ENCODE assay signal across 1 cellular context in genomic region chr22:36540867-36541642, GRCh38.
TF ChIP-seq lines count a peak whose summit lies in the region.

No MANE protein-coding gene starts in this region.

TF ChIP-seq in endothelial cell of umbilical vein, 7 proteins besides CTCF, POLR2A, EP300 and RAD21:
- TF ChIP-seq FOS (IDR thresholded peaks at IDR 0.05; ENCODE audit: borderline replicate concordance, insufficient read depth, low read length) (no peak), EZH2 (IDR thresholded peaks at IDR 0.05; ENCODE audit: borderline replicate concordance, low read depth, low read length, severe bottlenecking) (no peak), JUN (IDR thresholded peaks at IDR 0.05; ENCODE audit: borderline replicate concordance, insufficient read depth, insufficient read length, low read depth) (no peak), POLR2AphosphoS5 (IDR thresholded peaks at IDR 0.05; ENCODE audit: insufficient read depth, low read depth, low read length) (no peak), GATA2 (IDR thresholded peaks at IDR 0.05; ENCODE audit: insufficient read depth, insufficient read length, low read depth, low read length) (no peak), MAX (IDR thresholded peaks at IDR 0.05; ENCODE audit: insufficient read depth, insufficient read length) (no peak), MYC (IDR thresholded peaks at IDR 0.05; ENCODE audit: low read depth, low read length) (no peak)
